Comparison of ENCODE assay signal across 18 cellular contexts in genomic region chr19:48253999-48254398, GRCh38. TPM values are rescaled to one million over a fixed set of nuclear protein-coding genes. Genes with fewer than 3 reads are reported as not detected.
DNase-seq lines count a peak whose midpoint lies in the region; ATAC-seq and TF ChIP-seq lines count a peak whose summit lies in the region.
"Had no signal": no experiment of that assay in that cellular context is flagged by ENCODE, and none has a peak within 500 bp of the region (broad histone marks: within the 10 kb centered on the region; RNA-seq: fewer than 3 reads in every experiment).

No MANE protein-coding gene starts in this region.

- H2AFZ ChIP-seq in OCI-LY7 (ENCODE audit: low read length), result no peak overlapping the region

- H3K4me3 ChIP-seq in OCI-LY7 (ENCODE audit: low read depth, low read length, poor library complexity, severe bottlenecking) (peak overlapping the region; percentile 71), psoas muscle (peak overlapping the region; percentile 79)

- BruUV-seq in OCI-LY7 (replicated peaks; lab: Mats Ljungman, UMichigan), result no TSS peak

- no peak for ATAC-seq in activated CD8-positive, alpha-beta memory T cell treated with anti-CD3 and anti-CD28 coated beads, Interleukin-2, amount 10 ng/mL, durations not matched to agents 7 days and 5 days
- no peak for ATAC-seq in psoas muscle
- ATAC-seq: lower lobe of right lung, pancreas had no signal

- H3K9me3 ChIP-seq in OCI-LY7 (ENCODE audit: low read length) (no peaks in the 10 kb centered on the region), psoas muscle (no peaks in the 10 kb centered on the region)
- H3K9me3 ChIP-seq: esophagus squamous epithelium, lower lobe of right lung, pancreas, vagina had no signal

- H3K36me3 ChIP-seq in OCI-LY7 (ENCODE audit: insufficient read depth, low read length) (peaks cover 5% of the 10 kb centered on the region), psoas muscle (ENCODE audit: insufficient read depth in 1 of 2, low read depth in 1 of 2) (peaks cover 0 to 7% of the 10 kb centered on the region in 2 donors)

- intact Hi-C loops in OCI-LY7 (cut with micrococcal nuclease; ENCODE audit: unreplicated experiment) (no loop called here), psoas muscle (cut with DNase I) (loop anchor here in 1 of 2 donors (5.0 to 10.0 kb wide), 2 partner anchors 47 to 139 kb away; partner anchors contain the start of gene PLA2G4C)

- DNase-seq in activated CD8-positive, alpha-beta memory T cell treated with anti-CD3 and anti-CD28 coated beads, Interleukin-2, amount 10 ng/mL, durations not matched to agents 7 days and 5 days, result no peak
- DNase-seq in activated CD8-positive, alpha-beta memory T cell treated with anti-CD3 and anti-CD28 coated beads for 24 hours, result no peak
- DNase-seq in OCI-LY7 (ENCODE audit: low spot score) (no peak), chondrocyte (ENCODE audit: low spot score) (no peak), psoas muscle (no peak), GM20000 (ENCODE audit: low spot score) (no peak), anterior cingulate cortex (lab: John Stamatoyannopoulos, UW) (no peak), NCI-H69 (lab: John Stamatoyannopoulos, UW) (no peak)
- DNase-seq: activated effector memory CD4-positive, alpha-beta T cell treated with Interleukin-2 at 50 U/mL for 16 hours; esophagus squamous epithelium; Kasumi-1; lower lobe of right lung; NCI-H2081; NCI-H748 treated with DMSO at 0.1 percent for 48 hours; pancreas; Right ventricle myocardium superior; stimulated activated CD8-positive, alpha-beta memory T cell treated with anti-CD3 and anti-CD28 coated beads, Interleukin-4, amount 100 ng/mL, for 48 hours had no signal

- peak overlapping the region; percentile 61 for H3K4me2 ChIP-seq in OCI-LY7 (ENCODE audit: low read length)

- H3K27me3 Mint-ChIP-seq in activated CD8-positive, alpha-beta memory T cell treated with anti-CD3 and anti-CD28 coated beads, Interleukin-2, amount 10 ng/mL, durations not matched to agents 7 days and 5 days, result no peaks in the 10 kb centered on the region
- H3K27me3 Mint-ChIP-seq in chondrocyte (ENCODE audit: low read depth), result no peaks in the 10 kb centered on the region

- peaks cover 74% of the 10 kb centered on the region for H3K79me2 ChIP-seq in OCI-LY7 (ENCODE audit: insufficient read depth, low read depth, low read length)

- peaks cover 40% of the 10 kb centered on the region for H3K36me3 Mint-ChIP-seq in activated CD8-positive, alpha-beta memory T cell treated with anti-CD3 and anti-CD28 coated beads, Interleukin-2, amount 10 ng/mL, durations not matched to agents 7 days and 5 days
- H3K36me3 Mint-ChIP-seq in chondrocyte (ENCODE audit: low read depth), result no peaks in the 10 kb centered on the region

- POLR2A ChIA-PET in OCI-LY7 (lab: Charles Lee), result no interaction called here

- H3K27ac ChIP-seq in OCI-LY7 (ENCODE audit: low read depth, low read length, poor library complexity, severe bottlenecking), result no peak overlapping the region
- peak overlapping the region; percentile 1 for H3K27ac ChIP-seq in psoas muscle
- H3K27ac ChIP-seq: pancreas had no signal

- CTCF ChIA-PET in activated CD8-positive, alpha-beta memory T cell treated with anti-CD3 and anti-CD28 coated beads, Interleukin-2, amount 10 ng/mL, durations not matched to agents 7 days and 5 days (lab: Charles Lee), result no interaction called here
- CTCF ChIA-PET in OCI-LY7 (lab: Charles Lee; ENCODE audit: unreplicated experiment), result no interaction called here

- H3K4me3 Mint-ChIP-seq in activated CD8-positive, alpha-beta memory T cell treated with anti-CD3 and anti-CD28 coated beads, Interleukin-2, amount 10 ng/mL, durations not matched to agents 7 days and 5 days, result peak overlapping the region; percentile 97
- peak overlapping the region; percentile 38 for H3K4me3 Mint-ChIP-seq in chondrocyte (ENCODE audit: unreplicated experiment)

- H3K27ac Mint-ChIP-seq in activated CD8-positive, alpha-beta memory T cell treated with anti-CD3 and anti-CD28 coated beads, Interleukin-2, amount 10 ng/mL, durations not matched to agents 7 days and 5 days, result peak overlapping the region; percentile 100
- no peak overlapping the region for H3K27ac Mint-ChIP-seq in chondrocyte (ENCODE audit: unreplicated experiment)

- no peaks in the 10 kb centered on the region for H4K20me1 ChIP-seq in OCI-LY7 (ENCODE audit: insufficient read depth, low read length)

- no peaks in the 10 kb centered on the region for H3K9me2 ChIP-seq in OCI-LY7 (ENCODE audit: insufficient read depth, low read length)

- H3K9me3 Mint-ChIP-seq in activated CD8-positive, alpha-beta memory T cell treated with anti-CD3 and anti-CD28 coated beads, Interleukin-2, amount 10 ng/mL, durations not matched to agents 7 days and 5 days (ENCODE audit: low read depth), result no peaks in the 10 kb centered on the region
- H3K9me3 Mint-ChIP-seq in chondrocyte (ENCODE audit: low read depth), result no peaks in the 10 kb centered on the region

- TF ChIP-seq CTCF in OCI-LY7 (conservative IDR thresholded peaks at IDR 0.05; ENCODE audit: low read length) (no peak), chondrocyte (IDR thresholded peaks at IDR 0.05) (no peak), psoas muscle (IDR thresholded peaks at IDR 0.05) (no peak), GM20000 (IDR thresholded peaks at IDR 0.05; ENCODE audit: extremely low read depth, missing control alignments) (no peak)

- H3K4me1 Mint-ChIP-seq in activated CD8-positive, alpha-beta memory T cell treated with anti-CD3 and anti-CD28 coated beads, Interleukin-2, amount 10 ng/mL, durations not matched to agents 7 days and 5 days, result peaks cover 69% of the 10 kb centered on the region
- H3K4me1 Mint-ChIP-seq in chondrocyte (ENCODE audit: low read depth), result peaks cover 21% of the 10 kb centered on the region

- no peaks in the 10 kb centered on the region for H3K27me3 ChIP-seq in psoas muscle (ENCODE audit: insufficient read depth in 3 of 3, low read length in 2 of 3)
- H3K27me3 ChIP-seq: esophagus squamous epithelium, pancreas, vagina had no signal

- H3K4me1 ChIP-seq in OCI-LY7 (ENCODE audit: insufficient read depth, low read length, poor library complexity, severe bottlenecking) (peaks cover 76% of the 10 kb centered on the region), psoas muscle (peaks cover 14% of the 10 kb centered on the region)

RNA-seq across cellular contexts. Expression of gene CARD8, which starts 1.7 kb away (rescaled TPM):
- 100 to 1,000 TPM; 182 to 219 TPM for total RNA-seq in activated CD8-positive, alpha-beta memory T cell treated with anti-CD3 and anti-CD28 coated beads, Interleukin-2, amount 10 ng/mL, durations not matched to agents 7 days and 5 days
- total RNA-seq in OCI-LY7 (2014; rRNA removed; shearing (Covaris generic)), result 51.0 and 52.5 TPM in 2 replicates
- 56.1 and 82.9 TPM in 2 replicates for total RNA-seq in OCI-LY7 (2022)
- total RNA-seq in chondrocyte, result 19.8 to 29.5 TPM (median 23.3 TPM) in 3 replicates
- total RNA-seq in psoas muscle, result 10 to 100 TPM; 21.8 to 36.2 (median 31.2) TPM
- 10 to 100 TPM; 15.7 to 26.0 (median 21.2) TPM for polyA plus RNA-seq in psoas muscle

RNA-seq across cellular contexts. Expression of gene ZNF114, which starts 15.9 kb away (rescaled TPM):
- total RNA-seq in activated CD8-positive, alpha-beta memory T cell treated with anti-CD3 and anti-CD28 coated beads, Interleukin-2, amount 10 ng/mL, durations not matched to agents 7 days and 5 days, result under 1 TPM; 0.26 to 0.68 TPM
- not detected in 2 replicates for total RNA-seq in OCI-LY7 (2014; rRNA removed; shearing (Covaris generic))
- not detected in 2 replicates for total RNA-seq in OCI-LY7 (2022)
- total RNA-seq in chondrocyte, result 0.27 to 0.97 TPM (median 0.87 TPM) in 3 replicates
- under 1 TPM in 1 of 4 donors, not detected in 3; 0.20 TPM for total RNA-seq in psoas muscle
- polyA plus RNA-seq in psoas muscle, result under 1 TPM; 0.04 to 0.13 (median 0.05) TPM
- total RNA-seq: esophagus squamous epithelium, vagina had no signal
